9 cellular contexts compared by ENCODE assay signal in genomic region chr17:82866521-82867214, GRCh38. TPM values are rescaled to one million over a fixed set of nuclear protein-coding genes. Genes with fewer than 3 reads are reported as not detected.
DNase-seq lines count a peak whose midpoint lies in the region; ATAC-seq and TF ChIP-seq lines count a peak whose summit lies in the region.
"Had no signal": no experiment of that assay in that cellular context is flagged by ENCODE, and none has a peak within 500 bp of the region (broad histone marks: within the 10 kb centered on the region; RNA-seq: fewer than 3 reads in every experiment).

No MANE protein-coding gene starts in this region.

- H3K27me3 Mint-ChIP-seq in natural killer cell (ENCODE audit: low read depth in 2 of 2) = no peaks in the 10 kb centered on the region

- H4K20me1 ChIP-seq in GM23248 (ENCODE audit: insufficient read depth) (no peaks in the 10 kb centered on the region), Karpas-422 (ENCODE audit: insufficient read depth, low read depth, low read length) (no peaks in the 10 kb centered on the region)

- intact Hi-C loops in gastrocnemius medialis (cut with DNase I; ENCODE audit: low total_unique reads) = no loop called here
- intact Hi-C loops in natural killer cell (cut with micrococcal nuclease) = loop anchor here (10.0 kb wide), 1 partner anchor 188 kb away; no protein-coding TSS in a partner anchor

- H3K27me3 ChIP-seq in GM23248 (replicated peaks; ENCODE audit: insufficient read depth) (no peaks in the 10 kb centered on the region), RWPE2 (ENCODE audit: insufficient read depth, poor library complexity, severe bottlenecking) (no peaks in the 10 kb centered on the region), gastrocnemius medialis (no peaks in the 10 kb centered on the region), Karpas-422 (ENCODE audit: low read length) (no peaks in the 10 kb centered on the region)

- in situ Hi-C loops in GM23248 (cut with MboI) = no loop called here
- in situ Hi-C loops in gastrocnemius medialis (cut with MboI; ENCODE audit: low sequenced_read_pairs in 4 of 4) = no loop called here

- no peaks in the 10 kb centered on the region for H3K36me3 Mint-ChIP-seq in natural killer cell

- no peak for TF ChIP-seq CTCF in RWPE2 (IDR thresholded peaks at IDR 0.05; ENCODE audit: poor library complexity, severe bottlenecking)
- no peak for TF ChIP-seq CTCF in fibroblast of villous mesenchyme (IDR thresholded peaks at IDR 0.05; ENCODE audit: insufficient read depth, low read depth, low read length)
- TF ChIP-seq CTCF in gastrocnemius medialis (IDR thresholded peaks at IDR 0.05 in 4 of 5, conservative IDR thresholded peaks at IDR 0.05 in 1 of 5) = no peak
- TF ChIP-seq CTCF in natural killer cell (IDR thresholded peaks at IDR 0.05) = no peak

- peak overlapping the region; percentile 55 for H3K9ac ChIP-seq in GM23248
- no peak overlapping the region for H3K9ac ChIP-seq in Karpas-422 (ENCODE audit: low read length)

- peaks cover 38 to 54% of the 10 kb centered on the region in 2 donors for H3K4me1 Mint-ChIP-seq in natural killer cell

- no peak overlapping the region for H3K4me3 Mint-ChIP-seq in natural killer cell
- H3K4me3 Mint-ChIP-seq: stimulated activated memory B cell treated with anti-CD40 and anti-IgM and Interleukin-4, amounts not matched to agents 10 μg/mL and 1 μg/mL and 100 μg/mL, for 72 hours had no signal

- H2AFZ ChIP-seq in GM23248 (no peak overlapping the region), Karpas-422 (ENCODE audit: low read length) (no peak overlapping the region)

- H3K79me2 ChIP-seq in GM23248 (ENCODE audit: insufficient read depth) (no peaks in the 10 kb centered on the region), Karpas-422 (ENCODE audit: low read length) (peaks cover 17% of the 10 kb centered on the region)

- H3K9me3 Mint-ChIP-seq in natural killer cell = no peaks in the 10 kb centered on the region
- H3K9me3 Mint-ChIP-seq: stimulated activated memory B cell treated with anti-CD40 and anti-IgM and Interleukin-4, amounts not matched to agents 10 μg/mL and 1 μg/mL and 100 μg/mL, for 72 hours had no signal

- H3K9me3 ChIP-seq in GM23248 (ENCODE audit: low read depth) (no peaks in the 10 kb centered on the region), RWPE2 (ENCODE audit: severe bottlenecking) (no peaks in the 10 kb centered on the region), gastrocnemius medialis (no peaks in the 10 kb centered on the region), Karpas-422 (ENCODE audit: low read length) (no peaks in the 10 kb centered on the region)

- DNase-seq in GM23248 = peak; percentile 91
- DNase-seq in RWPE2 (ENCODE audit: low spot score) = no peak
- DNase-seq in fibroblast of villous mesenchyme (ENCODE audit: low read depth) = peak; percentile 89
- peak in 1 of 2 donors; percentile 68 for DNase-seq in gastrocnemius medialis
- DNase-seq in stimulated activated CD4-positive, alpha-beta T cell treated with anti-CD3 and anti-CD28 coated beads, Interleukin-4, amount 100 ng/mL, for 4 hours = no peak
- no peak for DNase-seq in cerebellar nuclear complex (lab: John Stamatoyannopoulos, UW)
- no peak for DNase-seq in natural killer cell
- no peak for DNase-seq in Karpas-422

- H3K27ac Mint-ChIP-seq in natural killer cell = no peak overlapping the region

- peak overlapping the region; percentile 66 for H3K27ac ChIP-seq in GM23248
- no peak overlapping the region for H3K27ac ChIP-seq in RWPE2 (ENCODE audit: poor library complexity, severe bottlenecking)
- peak overlapping the region; percentile 43 to 66 (median 60) for H3K27ac ChIP-seq in gastrocnemius medialis
- no peak overlapping the region for H3K27ac ChIP-seq in Karpas-422 (ENCODE audit: low read length)

- H3F3A ChIP-seq in GM23248 (ENCODE audit: insufficient read depth) = 0 out of 2 replicates have a peak, but pooled peaks cover 4% of the 10 kb centered on the region

- no peaks in the 10 kb centered on the region for H3K9me2 ChIP-seq in GM23248 (ENCODE audit: insufficient read depth)
- no peaks in the 10 kb centered on the region for H3K9me2 ChIP-seq in Karpas-422 (replicated peaks; ENCODE audit: insufficient read depth, low read length)

- no peak for TF ChIP-seq POLR2A in gastrocnemius medialis (IDR thresholded peaks at IDR 0.05)

- ATAC-seq in RWPE2 (ENCODE audit: low read depth) = peak; percentile 24; the same call in 1 of the 3 replicates
- ATAC-seq in gastrocnemius medialis = peak; percentile 51 to 64
- no peak for ATAC-seq in natural killer cell
- ATAC-seq: stimulated activated memory B cell treated with anti-CD40 and anti-IgM and Interleukin-4, amounts not matched to agents 10 μg/mL and 1 μg/mL and 100 μg/mL, for 72 hours had no signal

- H3K36me3 ChIP-seq in GM23248 (ENCODE audit: low read depth) = no peaks in the 10 kb centered on the region
- H3K36me3 ChIP-seq in RWPE2 (ENCODE audit: low read depth) = peaks cover 9% of the 10 kb centered on the region
- H3K36me3 ChIP-seq in gastrocnemius medialis = peaks cover 0 to 11% of the 10 kb centered on the region in 2 donors
- no peaks in the 10 kb centered on the region for H3K36me3 ChIP-seq in Karpas-422 (ENCODE audit: insufficient read depth, low read length)

- 42 to 55% methylated on average over 12 to 14 of the region's 14 CpGs for WGBS in GM23248 (ENCODE audit: low coverage in 1 of 2, low lambda C conversion rate in 2 of 2, missing lambda C conversion rate in 2 of 2), 2 experiments

- H3K4me2 ChIP-seq in GM23248 (ENCODE audit: unreplicated experiment) (peak overlapping the region; percentile 10), Karpas-422 (ENCODE audit: low read depth, low read length, poor library complexity, severe bottlenecking) (no peak overlapping the region)

- H3K4me3 ChIP-seq in GM23248 (no peak overlapping the region), RWPE2 (ENCODE audit: severe bottlenecking) (no peak overlapping the region), fibroblast of villous mesenchyme (ENCODE audit: low read depth, low read length) (no peak overlapping the region), gastrocnemius medialis (no peak overlapping the region), Karpas-422 (ENCODE audit: low read length) (no peak overlapping the region)

- H3K4me1 ChIP-seq in GM23248 (ENCODE audit: insufficient read depth) (peaks cover 16% of the 10 kb centered on the region), RWPE2 (ENCODE audit: insufficient read depth, poor library complexity, severe bottlenecking) (peaks cover 2% of the 10 kb centered on the region), gastrocnemius medialis (peaks cover 19 to 43% of the 10 kb centered on the region in 2 donors), Karpas-422 (ENCODE audit: low read length) (peaks cover 46% of the 10 kb centered on the region)

RNA-seq across cellular contexts. Expression of gene ZNF750, which starts 26.8 kb away (rescaled TPM):
- total RNA-seq in GM23248 (2014; rRNA removed; shearing (Covaris generic)) = not detected in 2 replicates
- polyA plus RNA-seq in GM23248 (2016; fragmentation: Nextera tagmentation; extraction: Ambion mirVana) = 0.11 TPM in 1 of 2 replicates, not detected in the other
- total RNA-seq in fibroblast of villous mesenchyme = not detected in 2 replicates
- total RNA-seq in gastrocnemius medialis = 10 to 100 TPM in 2 of 4 donors, 1 to 10 TPM in 2; 2.5 to 17.8 (median 11.7) TPM
- not detected for total RNA-seq in natural killer cell
- not detected in 2 replicates for total RNA-seq in Karpas-422 (2014; rRNA removed; shearing (Covaris generic); ENCODE audit: low replicate concordance)

Comparison
In these comparisons a context has a peak if more than half of its experiments do, and no peak if none do; other contexts are left out.
1. DNase-seq: peak in GM23248 (single experiment) and fibroblast of villous mesenchyme (single experiment); none in RWPE2 (single experiment), stimulated activated CD4-positive, alpha-beta T cell treated with anti-CD3 and anti-CD28 coated beads, Interleukin-4, amount 100 ng/mL, for 4 hours (0 of 2), cerebellar nuclear complex (0 of 2), natural killer cell (single experiment) and Karpas-422 (single experiment).
2. H3K27ac ChIP-seq: peak in GM23248 (single experiment) and gastrocnemius medialis (4 of 4); none in RWPE2 (single experiment) and Karpas-422 (single experiment).
3. ATAC-seq: peak in RWPE2 (single experiment) and gastrocnemius medialis (2 of 2); none in natural killer cell (0 of 3).